ENCODE assay signal across 1 cellular context in the genomic region with DNA sequence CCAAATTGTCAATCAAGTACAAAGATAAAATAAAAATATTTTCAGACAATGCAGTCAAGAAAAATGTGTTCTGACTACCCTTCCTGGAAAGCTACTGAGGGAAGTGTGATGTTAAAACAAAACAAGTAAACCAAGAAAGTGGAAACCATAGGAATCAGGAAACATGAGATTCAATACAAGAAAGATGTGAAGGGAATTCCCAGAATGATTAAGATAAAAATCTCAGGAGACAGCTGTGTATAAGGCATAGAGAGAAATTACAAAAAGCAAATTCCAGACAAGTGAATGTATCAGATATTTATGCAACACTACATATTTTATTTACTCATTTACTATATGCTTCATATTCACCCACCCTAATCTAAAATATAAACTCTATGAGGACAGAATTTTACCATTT.
A peak's percentile ranks its signal among the peaks of the same experiment; 100 is the strongest.
TF ChIP-seq lines count a peak whose summit lies in the region.

No MANE protein-coding gene starts in this region.

TF ChIP-seq in A549, 52 proteins besides CTCF, POLR2A, EP300 and RAD21:
- peak; percentile 38; the same call in 1 of the 2 replicates for TF ChIP-seq GATA3 (IDR thresholded peaks at IDR 0.05; ENCODE audit: borderline replicate concordance)
- no peak for TF ChIP-seq FOSL2 (IDR thresholded peaks at IDR 0.05)
- peak; percentile 63 for TF ChIP-seq FOSL2 (CRISPR knock-in tag; IDR thresholded peaks at IDR 0.05)
- no peak for TF ChIP-seq MYC (IDR thresholded peaks at IDR 0.05; ENCODE audit: borderline replicate concordance, low read length)
- TF ChIP-seq, protein P1, sequence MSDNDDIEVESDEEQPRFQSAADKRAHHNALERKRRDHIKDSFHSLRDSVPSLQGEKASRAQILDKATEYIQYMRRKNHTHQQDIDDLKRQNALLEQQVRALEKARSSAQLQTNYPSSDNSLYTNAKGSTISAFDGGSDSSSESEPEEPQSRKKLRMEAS (IDR thresholded peaks at IDR 0.05), result no peak
- TF ChIP-seq NPAS2 (CRISPR knock-in tag; IDR thresholded peaks at IDR 0.05; ENCODE audit: borderline replicate concordance), result no peak
- no peak for TF ChIP-seq BHLHE40 (IDR thresholded peaks at IDR 0.05; ENCODE audit: low read depth, low read length)
TF ChIP-seq in A549: peak in this region for 2.
